8 cellular contexts compared by ENCODE assay signal in the genomic region with DNA sequence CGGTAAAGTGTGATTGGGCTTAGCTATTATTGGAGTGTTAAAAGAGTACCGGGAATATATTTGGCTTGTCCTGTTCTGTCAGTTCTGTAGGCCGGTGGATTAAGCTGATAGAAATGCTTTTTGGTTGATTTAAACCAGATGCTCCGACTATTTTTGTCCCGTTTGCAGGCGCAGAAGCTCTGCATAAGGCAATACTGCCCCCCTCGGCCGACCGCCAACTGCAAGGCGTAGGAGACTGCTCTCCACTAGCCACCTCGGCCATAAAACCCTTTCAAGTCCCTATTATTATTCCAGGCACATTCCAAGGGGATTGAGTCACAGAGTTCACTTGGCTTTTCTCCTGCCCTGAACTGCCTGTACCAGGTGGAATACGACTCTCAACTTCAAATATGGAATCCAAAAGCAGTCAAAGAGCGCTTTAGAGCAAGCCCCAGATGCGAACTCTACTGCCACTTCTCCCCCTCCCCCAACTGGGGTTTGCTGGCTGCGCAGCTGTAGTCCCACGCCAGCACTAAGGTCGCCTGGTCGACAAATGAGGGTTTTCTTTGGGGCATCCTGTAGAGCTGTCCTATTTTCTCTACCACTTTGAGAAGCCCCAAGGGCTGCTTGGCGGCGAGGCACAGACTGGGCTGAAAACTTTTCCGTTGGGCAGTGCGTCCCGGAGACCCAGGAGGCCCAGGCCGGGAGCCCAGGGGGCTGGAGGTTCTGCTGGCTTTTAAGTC.
A peak's percentile ranks its signal among the peaks of the same experiment; 100 is the strongest.
DNase-seq lines count a peak whose midpoint lies in the region; TF ChIP-seq lines count a peak whose summit lies in the region.

No MANE protein-coding gene starts in this region.

- peaks cover 15% of the 10 kb centered on the region for H3K23me2 ChIP-seq in H9 (ENCODE audit: insufficient read length, low read depth, low read length, poor library complexity, severe bottlenecking)

- H3K27me3 ChIP-seq in H9 (ENCODE audit: insufficient read depth, low read length) (no peaks in the 10 kb centered on the region), Loucy (ENCODE audit: insufficient read depth, low read length, poor library complexity, severe bottlenecking) (no peaks in the 10 kb centered on the region), SJCRH30 (no peaks in the 10 kb centered on the region)

- peak; percentile 97 for TF ChIP-seq CTCF in H9 (conservative IDR thresholded peaks at IDR 0.05)
- peak; percentile 92 for TF ChIP-seq CTCF in Loucy (conservative IDR thresholded peaks at IDR 0.05; ENCODE audit: low read length)

- no peaks in the 10 kb centered on the region for H3K79me2 ChIP-seq in H9 (ENCODE audit: insufficient read depth, low read length)
- H3K79me2 ChIP-seq in Loucy (ENCODE audit: insufficient read depth, low read length) = no peaks in the 10 kb centered on the region

- no peaks in the 10 kb centered on the region for H3K9me3 Mint-ChIP-seq in H9
- no peaks in the 10 kb centered on the region for H3K9me3 Mint-ChIP-seq in activated naive CD4-positive, alpha-beta T cell treated with anti-CD3 and anti-CD28 coated beads, Interleukin-2, amount 10 ng/mL, durations not matched to agents 7 days and 5 days

- peak overlapping the region; percentile 91 for H3K4ac ChIP-seq in H9 (ENCODE audit: low read depth, low read length)

- WGBS in H9 (ENCODE audit: extremely low coverage, insufficient read length, low lambda C conversion rate) = no CpG with 5 or more reads among the region's 24 CpGs

- H3K4me2 ChIP-seq in H9 (ENCODE audit: insufficient read depth, insufficient read length, low read length) (peak overlapping the region; percentile 90), Loucy (ENCODE audit: low read depth, low read length, poor library complexity, severe bottlenecking) (peak overlapping the region; percentile 88)

- H4K8ac ChIP-seq in H9 (replicated peaks; ENCODE audit: insufficient read length, low read depth, low read length) = no peak overlapping the region

- peak overlapping the region; percentile 85 for H2BK12ac ChIP-seq in H9 (ENCODE audit: insufficient read length, low read depth, low read length)

- in situ Hi-C loops in G401 (cut with HindIII; ENCODE audit: low sequenced_read_pairs) = no loop called here

- peak overlapping the region; percentile 23 for H2BK5ac ChIP-seq in H9 (ENCODE audit: insufficient read length, low read length)

- peaks cover 2% of the 10 kb centered on the region for H3K27me3 Mint-ChIP-seq in H9 (ENCODE audit: low read depth)
- peaks cover 24% of the 10 kb centered on the region for H3K27me3 Mint-ChIP-seq in activated naive CD4-positive, alpha-beta T cell treated with anti-CD3 and anti-CD28 coated beads, Interleukin-2, amount 10 ng/mL, durations not matched to agents 7 days and 5 days

- H3K4me3 ChIP-seq in Loucy (ENCODE audit: low read length, poor library complexity, severe bottlenecking) (peak overlapping the region; percentile 77), SJCRH30 (peak overlapping the region; percentile 69)

- no peak overlapping the region; the same call in 1 of the 2 replicates for H2BK15ac ChIP-seq in H9 (ENCODE audit: low read depth, low read length)

- peak overlapping the region; percentile 85 to 93 for H3K4me3 Mint-ChIP-seq in H9
- peak overlapping the region; percentile 87 for H3K4me3 Mint-ChIP-seq in activated naive CD4-positive, alpha-beta T cell treated with anti-CD3 and anti-CD28 coated beads, Interleukin-2, amount 10 ng/mL, durations not matched to agents 7 days and 5 days

- no peak overlapping the region for H3K23ac ChIP-seq in H9 (ENCODE audit: insufficient read length, low read depth, low read length)

- no peaks in the 10 kb centered on the region for H3K36me3 Mint-ChIP-seq in H9 (ENCODE audit: insufficient read depth in 1 of 3, low read depth in 3 of 3)
- H3K36me3 Mint-ChIP-seq in activated naive CD4-positive, alpha-beta T cell treated with anti-CD3 and anti-CD28 coated beads, Interleukin-2, amount 10 ng/mL, durations not matched to agents 7 days and 5 days = no peaks in the 10 kb centered on the region

- H4K20me1 ChIP-seq in H9 (ENCODE audit: control insufficient read depth, insufficient read depth, insufficient read length) (no peaks in the 10 kb centered on the region), Loucy (ENCODE audit: insufficient read depth, low read length, poor library complexity, severe bottlenecking) (no peaks in the 10 kb centered on the region)

- H3K14ac ChIP-seq in H9 (ENCODE audit: insufficient read depth, low read length) = peak overlapping the region; percentile 94

- H3K9me3 ChIP-seq in H9 (ENCODE audit: control insufficient read depth, low read depth, low read length) (no peaks in the 10 kb centered on the region), Loucy (ENCODE audit: insufficient read depth, low read depth, low read length) (no peaks in the 10 kb centered on the region), SJCRH30 (replicated peaks) (no peaks in the 10 kb centered on the region)

- CTCF ChIA-PET in activated naive CD4-positive, alpha-beta T cell treated with anti-CD3 and anti-CD28 coated beads, Interleukin-2, amount 10 ng/mL, durations not matched to agents 7 days and 5 days (lab: Charles Lee) = interaction anchor here (0.6 to 8.4 kb wide), 23 partner anchors 13 to 495 kb away, joined by 3 to 88 read pairs (median 5); partner anchors contain the start of gene REEP3

- peak; percentile 98 for DNase-seq in G401 (ENCODE audit: low spot score)
- peak; percentile 97 for DNase-seq in H9
- DNase-seq in SJCRH30 = peak; percentile 92 to 93
- DNase-seq in activated naive CD4-positive, alpha-beta T cell treated with anti-CD3 and anti-CD28 coated beads, Interleukin-2, amount 10 ng/mL, durations not matched to agents 7 days and 5 days = peak; percentile 87
- peak; percentile 73 for DNase-seq in germinal center (ENCODE audit: low spot score)
- peak; percentile 97 for DNase-seq in non-pigmented ciliary epithelial cell (ENCODE audit: low read depth)
- peak; percentile 97 for DNase-seq in superior temporal gyrus (ENCODE audit: extremely low spot score)

- H2BK120ac ChIP-seq in H9 (ENCODE audit: low read depth, low read length, poor library complexity, severe bottlenecking) = peak overlapping the region; percentile 97

- peak overlapping the region; percentile 42 for H4K91ac ChIP-seq in H9 (ENCODE audit: insufficient read length, low read depth, low read length)

- H2AFZ ChIP-seq in H9 (ENCODE audit: low read length) (no peak overlapping the region), Loucy (ENCODE audit: low read length) (peak overlapping the region; percentile 95)

- H3K18ac ChIP-seq in H9 (ENCODE audit: insufficient read length, low read depth, low read length) = peak overlapping the region; percentile 90

- peak overlapping the region; percentile 98 to 100 (median 98) for H3K27ac Mint-ChIP-seq in H9
- H3K27ac Mint-ChIP-seq in activated naive CD4-positive, alpha-beta T cell treated with anti-CD3 and anti-CD28 coated beads, Interleukin-2, amount 10 ng/mL, durations not matched to agents 7 days and 5 days = peak overlapping the region; percentile 88

- H3K9ac ChIP-seq in H9 (ENCODE audit: extremely low read depth, insufficient read length, low read length) (peak overlapping the region; percentile 68), Loucy (ENCODE audit: low read depth, low read length, poor library complexity, severe bottlenecking) (peak overlapping the region; percentile 75)

- H2AK5ac ChIP-seq in H9 (ENCODE audit: insufficient read length, low read length) = no peak overlapping the region

- H3K27ac ChIP-seq in H9 (ENCODE audit: insufficient read length, low read depth, low read length) = peak overlapping the region; percentile 95
- peak overlapping the region; percentile 72 for H3K27ac ChIP-seq in SJCRH30

- peaks cover 5% of the 10 kb centered on the region for H3F3A ChIP-seq in Loucy (ENCODE audit: low read depth)

- peak overlapping the region; percentile 24 for H4K5ac ChIP-seq in H9 (ENCODE audit: insufficient read length, low read depth, low read length)

- no peaks in the 10 kb centered on the region for H3K79me1 ChIP-seq in H9 (ENCODE audit: insufficient read depth, low read depth, low read length, poor library complexity, severe bottlenecking)

- H3K4me1 ChIP-seq in H9 (ENCODE audit: insufficient read depth, low read length) = peaks cover 2% of the 10 kb centered on the region; the same call in 1 of the 2 replicates
- peaks cover 27% of the 10 kb centered on the region for H3K4me1 ChIP-seq in Loucy (ENCODE audit: insufficient read depth, low read length, poor library complexity, severe bottlenecking)
- H3K4me1 ChIP-seq in SJCRH30 = peaks cover 4% of the 10 kb centered on the region; the same call in 1 of the 2 replicates

- H3K56ac ChIP-seq in H9 (ENCODE audit: insufficient read length, low read depth, low read length) = peak overlapping the region; percentile 20

- H3K36me3 ChIP-seq in Loucy (ENCODE audit: insufficient read depth, low read length) (no peaks in the 10 kb centered on the region), SJCRH30 (no peaks in the 10 kb centered on the region)

- H3K9me2 ChIP-seq in Loucy (replicated peaks; ENCODE audit: low read depth, low read length) = no peaks in the 10 kb centered on the region

- H2BK20ac ChIP-seq in H9 (ENCODE audit: low read depth, low read length, poor library complexity, severe bottlenecking) = no peak overlapping the region

- peaks cover 32 to 39% of the 10 kb centered on the region in 2 experiments for H3K4me1 Mint-ChIP-seq in H9
- peaks cover 39% of the 10 kb centered on the region for H3K4me1 Mint-ChIP-seq in activated naive CD4-positive, alpha-beta T cell treated with anti-CD3 and anti-CD28 coated beads, Interleukin-2, amount 10 ng/mL, durations not matched to agents 7 days and 5 days

- peak overlapping the region; percentile 46 for H3T11ph ChIP-seq in H9 (ENCODE audit: low read length)

Comparison
In these comparisons a context has a peak if more than half of its experiments do, and no peak if none do; other contexts are left out.
1. Peak in every context shown above with its lines: DNase-seq, H3K4me3 ChIP-seq and H3K27ac ChIP-seq.